In the genomic region with DNA sequence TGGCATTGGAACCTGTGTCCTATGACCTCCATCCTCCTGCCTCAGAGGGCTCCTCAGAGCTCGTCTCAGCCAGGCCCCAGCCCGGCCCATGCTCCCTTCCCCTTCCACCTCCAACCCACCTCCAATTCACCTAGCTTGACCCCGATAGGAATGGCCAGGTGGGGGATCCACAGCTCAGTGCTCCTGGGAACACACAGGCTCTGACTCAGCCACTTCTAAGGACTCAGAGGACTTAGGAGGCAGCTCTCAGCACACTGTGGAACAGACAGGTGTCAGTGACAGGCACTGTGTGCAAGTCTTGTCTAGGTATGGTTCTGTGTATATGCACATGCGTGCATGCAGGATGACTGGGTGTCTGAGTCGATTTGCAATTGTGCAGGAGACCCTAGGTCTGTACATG, we compare ENCODE assay signal across 26 cellular contexts.
"Had no signal": no experiment of that assay in that cellular context is flagged by ENCODE, and none has a peak within 500 bp of the region (broad histone marks: within the 10 kb centered on the region; RNA-seq: fewer than 3 reads in every experiment).

No MANE protein-coding gene starts in this region.

- H3K36me3 ChIP-seq: colonic mucosa, gastrocnemius medialis, left lung, neural progenitor cell, prostate gland, right atrium auricular region, suprapubic skin had no signal

- H3K27me3 ChIP-seq: colonic mucosa, gastrocnemius medialis, left lung, neural progenitor cell, right atrium auricular region, suprapubic skin had no signal

- H3K9ac ChIP-seq: neural progenitor cell had no signal

- ATAC-seq: gastrocnemius medialis; left cardiac atrium; left lung; naive thymus-derived CD4-positive, alpha-beta T cell; sciatic nerve; stimulated activated naive CD8-positive, alpha-beta T cell treated with anti-CD3 and anti-CD28 coated beads, Interleukin-15, amount 100 ng/mL, for 72 hours had no signal

- H3K4me3 ChIP-seq: colonic mucosa, gastrocnemius medialis, left lung, neural progenitor cell, prostate gland, right atrium auricular region, smooth muscle cell, suprapubic skin had no signal

- H2AFZ ChIP-seq: neural progenitor cell had no signal

- H3K27ac ChIP-seq: colonic mucosa, gastrocnemius medialis, left lung, neural progenitor cell, prostate gland, right atrium auricular region, suprapubic skin had no signal

- FAIRE-seq: endothelial cell of umbilical vein, keratinocyte, urothelium cell line had no signal

- DNase-seq: colonic mucosa; effector CD8-positive, alpha-beta T cell; endodermal cell; erythroblast; gastrocnemius medialis; head of caudate nucleus; left cardiac atrium; left lung; mesendoderm; midbrain; naive thymus-derived CD4-positive, alpha-beta T cell; stimulated activated CD4-positive, alpha-beta T cell treated with anti-CD3 and anti-CD28 coated beads, Interleukin-12 subunit alpha, Interleukin-12 subunit beta, amount 100 ng/mL, for 4 hours; stimulated activated CD4-positive, alpha-beta T cell treated with anti-CD3 and anti-CD28 coated beads, Interleukin-1b, Interleukin-23, amount 100 ng/mL, for 48 hours; stimulated activated CD4-positive, alpha-beta T cell treated with anti-CD3 and anti-CD28 coated beads, Interleukin-4, amount 100 ng/mL, for 1 hour; stimulated activated CD8-positive, alpha-beta memory T cell treated with anti-CD3 and anti-CD28 coated beads, Interleukin-4, amount 100 ng/mL, for 48 hours; stimulated activated naive CD4-positive, alpha-beta T cell; stimulated activated naive CD8-positive, alpha-beta T cell treated with anti-CD3 and anti-CD28 coated beads, Interleukin-15, amount 100 ng/mL, for 72 hours had no signal

- H3K4me1 ChIP-seq: colonic mucosa, gastrocnemius medialis, left lung, prostate gland, right atrium auricular region had no signal

- H3K4me2 ChIP-seq: neural progenitor cell, smooth muscle cell had no signal

- H3K9me3 ChIP-seq: colonic mucosa, gastrocnemius medialis, left lung, prostate gland, right atrium auricular region, suprapubic skin had no signal
